1 cellular context compared by ENCODE assay signal in the genomic region with DNA sequence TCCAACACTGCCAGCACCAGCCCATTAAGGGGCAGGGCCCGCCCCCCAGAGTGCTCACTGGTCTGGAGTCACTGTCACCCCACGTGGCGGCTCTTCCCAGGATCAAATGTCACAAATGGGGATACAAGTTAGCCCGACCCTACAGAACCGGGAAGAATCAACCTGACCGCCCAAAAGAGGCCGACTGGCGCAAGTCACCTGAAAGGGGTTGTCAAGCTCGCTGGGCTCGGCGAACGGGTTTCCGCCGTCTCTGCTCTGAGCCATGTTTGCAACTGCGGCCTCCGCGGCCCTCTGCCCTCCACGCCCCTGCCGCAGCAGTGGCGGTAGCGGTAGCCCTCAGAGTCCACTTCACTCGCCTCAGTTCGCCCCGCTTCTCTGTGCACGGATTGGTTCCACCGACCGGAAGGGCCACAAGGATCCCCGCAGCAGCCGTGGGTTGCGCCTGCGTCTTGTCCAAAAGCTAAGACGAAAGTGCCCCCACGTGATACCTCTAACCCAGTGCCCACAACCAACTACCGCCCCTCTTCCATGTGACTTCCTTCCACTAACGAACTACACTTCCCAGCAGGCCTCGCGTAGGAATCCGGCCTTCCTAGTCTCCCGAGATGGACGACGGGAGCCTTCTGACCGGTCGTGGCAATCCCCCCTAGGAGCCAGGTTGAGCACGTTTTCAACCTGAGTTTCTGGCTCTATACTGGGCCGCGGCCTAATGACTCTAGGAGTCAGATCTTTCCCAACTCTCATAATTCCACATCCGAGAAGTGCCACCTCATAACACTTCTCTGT.
A peak's percentile ranks its signal among the peaks of the same experiment; 100 is the strongest.
TF ChIP-seq lines count a peak whose summit lies in the region.

A gene (minus strand): TSS at position 473 of the 786 bp plus-strand sequence. CDS start 209 bp downstream, at position 264.

TF ChIP-seq in K562, 482 proteins besides CTCF, POLR2A, EP300 and RAD21 (continued from another document and continues in another):
- TF ChIP-seq, protein P1, sequence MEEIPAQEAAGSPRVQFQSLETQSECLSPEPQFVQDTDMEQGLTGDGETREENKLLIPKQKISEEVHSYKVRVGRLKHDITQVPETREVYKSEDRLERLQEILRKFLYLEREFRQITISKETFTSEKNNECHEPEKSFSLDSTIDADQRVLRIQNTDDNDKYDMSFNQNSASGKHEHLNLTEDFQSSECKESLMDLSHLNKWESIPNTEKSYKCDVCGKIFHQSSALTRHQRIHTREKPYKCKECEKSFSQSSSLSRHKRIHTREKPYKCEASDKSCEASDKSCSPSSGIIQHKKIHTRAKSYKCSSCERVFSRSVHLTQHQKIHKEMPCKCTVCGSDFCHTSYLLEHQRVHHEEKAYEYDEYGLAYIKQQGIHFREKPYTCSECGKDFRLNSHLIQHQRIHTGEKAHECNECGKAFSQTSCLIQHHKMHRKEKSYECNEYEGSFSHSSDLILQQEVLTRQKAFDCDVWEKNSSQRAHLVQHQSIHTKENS (CRISPR knock-in tag; IDR thresholded peaks at IDR 0.05) = peak; percentile 95
- TF ChIP-seq HNRNPUL1 (IDR thresholded peaks at IDR 0.05; ENCODE audit: low read length) (no peak), GTF2A2 (tag; IDR thresholded peaks at IDR 0.05) (no peak), CEBPG (CRISPR knock-in tag; IDR thresholded peaks at IDR 0.05) (peak; percentile 30; the same call in 1 of the 2 replicates), CEBPG (tag; conservative IDR thresholded peaks at IDR 0.05 in 1 of 2, IDR thresholded peaks at IDR 0.05 in 1 of 2) (no peak), FOXJ3 (CRISPR knock-in tag; IDR thresholded peaks at IDR 0.05) (no peak), CREM (IDR thresholded peaks at IDR 0.05; ENCODE audit: low read depth) (peak; percentile 94), KAT7 (CRISPR knock-in tag; IDR thresholded peaks at IDR 0.05; ENCODE audit: borderline replicate concordance) (peak; percentile 91; the same call in 1 of the 2 replicates), HDAC6 (IDR thresholded peaks at IDR 0.05; ENCODE audit: low read depth, low read length) (peak; percentile 20; the same call in 1 of the 2 replicates), ZNF174 (CRISPR knock-in tag; IDR thresholded peaks at IDR 0.05) (no peak), ESRRA (IDR thresholded peaks at IDR 0.05; ENCODE audit: borderline replicate concordance, low read depth) (peak; percentile 46; the same call in 1 of the 2 replicates), CBX8 (IDR thresholded peaks at IDR 0.05; ENCODE audit: borderline replicate concordance, extremely low read depth, low read depth, low read length, poor library complexity, severe bottlenecking) (no peak), KDM2B (CRISPR knock-in tag; IDR thresholded peaks at IDR 0.05) (no peak), ZNF589 (CRISPR knock-in tag; IDR thresholded peaks at IDR 0.05; ENCODE audit: low read depth) (peak; percentile 18; the same call in 1 of the 2 replicates), FOXK2 (conservative IDR thresholded peaks at IDR 0.05 in 1 of 2, IDR thresholded peaks at IDR 0.05 in 1 of 2; ENCODE audit: low read depth in 2 of 2) (peak; percentile 81 to 84), ZNF431 (CRISPR knock-in tag; IDR thresholded peaks at IDR 0.05) (no peak), HCFC1 (IDR thresholded peaks at IDR 0.05; ENCODE audit: low read depth, low read length) (peak; percentile 96), C11orf30 (IDR thresholded peaks at IDR 0.05; ENCODE audit: low read depth) (peak; percentile 38), L3MBTL2 (IDR thresholded peaks at IDR 0.05) (peak; percentile 79)
- TF ChIP-seq, protein P2, sequence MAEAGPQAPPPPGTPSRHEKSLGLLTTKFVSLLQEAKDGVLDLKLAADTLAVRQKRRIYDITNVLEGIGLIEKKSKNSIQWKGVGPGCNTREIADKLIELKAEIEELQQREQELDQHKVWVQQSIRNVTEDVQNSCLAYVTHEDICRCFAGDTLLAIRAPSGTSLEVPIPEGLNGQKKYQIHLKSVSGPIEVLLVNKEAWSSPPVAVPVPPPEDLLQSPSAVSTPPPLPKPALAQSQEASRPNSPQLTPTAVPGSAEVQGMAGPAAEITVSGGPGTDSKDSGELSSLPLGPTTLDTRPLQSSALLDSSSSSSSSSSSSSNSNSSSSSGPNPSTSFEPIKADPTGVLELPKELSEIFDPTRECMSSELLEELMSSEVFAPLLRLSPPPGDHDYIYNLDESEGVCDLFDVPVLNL (CRISPR knock-in tag; IDR thresholded peaks at IDR 0.05; ENCODE audit: low read depth) = 0 out of 2 replicates have a peak, but pooled peaks have one; percentile 49
- TF ChIP-seq, protein P3, sequence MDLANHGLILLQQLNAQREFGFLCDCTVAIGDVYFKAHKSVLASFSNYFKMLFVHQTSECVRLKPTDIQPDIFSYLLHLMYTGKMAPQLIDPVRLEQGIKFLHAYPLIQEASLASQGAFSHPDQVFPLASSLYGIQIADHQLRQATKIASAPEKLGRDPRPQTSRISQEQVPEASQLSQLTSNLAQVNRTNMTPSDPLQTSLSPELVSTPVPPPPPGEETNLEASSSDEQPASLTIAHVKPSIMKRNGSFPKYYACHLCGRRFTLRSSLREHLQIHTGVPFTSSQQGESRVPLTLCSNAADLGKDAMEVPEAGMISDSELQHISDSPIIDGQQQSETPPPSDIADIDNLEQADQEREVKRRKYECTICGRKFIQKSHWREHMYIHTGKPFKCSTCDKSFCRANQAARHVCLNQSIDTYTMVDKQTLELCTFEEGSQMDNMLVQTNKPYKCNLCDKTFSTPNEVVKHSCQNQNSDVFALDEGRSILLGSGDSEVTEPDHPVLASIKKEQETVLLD (IDR thresholded peaks at IDR 0.05) = peak; percentile 74
- TF ChIP-seq, protein P4, sequence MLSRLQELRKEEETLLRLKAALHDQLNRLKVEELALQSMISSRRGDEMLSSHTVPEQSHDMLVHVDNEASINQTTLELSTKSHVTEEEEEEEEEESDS (CRISPR knock-in tag; IDR thresholded peaks at IDR 0.05) = no peak
- TF ChIP-seq, protein P5, sequence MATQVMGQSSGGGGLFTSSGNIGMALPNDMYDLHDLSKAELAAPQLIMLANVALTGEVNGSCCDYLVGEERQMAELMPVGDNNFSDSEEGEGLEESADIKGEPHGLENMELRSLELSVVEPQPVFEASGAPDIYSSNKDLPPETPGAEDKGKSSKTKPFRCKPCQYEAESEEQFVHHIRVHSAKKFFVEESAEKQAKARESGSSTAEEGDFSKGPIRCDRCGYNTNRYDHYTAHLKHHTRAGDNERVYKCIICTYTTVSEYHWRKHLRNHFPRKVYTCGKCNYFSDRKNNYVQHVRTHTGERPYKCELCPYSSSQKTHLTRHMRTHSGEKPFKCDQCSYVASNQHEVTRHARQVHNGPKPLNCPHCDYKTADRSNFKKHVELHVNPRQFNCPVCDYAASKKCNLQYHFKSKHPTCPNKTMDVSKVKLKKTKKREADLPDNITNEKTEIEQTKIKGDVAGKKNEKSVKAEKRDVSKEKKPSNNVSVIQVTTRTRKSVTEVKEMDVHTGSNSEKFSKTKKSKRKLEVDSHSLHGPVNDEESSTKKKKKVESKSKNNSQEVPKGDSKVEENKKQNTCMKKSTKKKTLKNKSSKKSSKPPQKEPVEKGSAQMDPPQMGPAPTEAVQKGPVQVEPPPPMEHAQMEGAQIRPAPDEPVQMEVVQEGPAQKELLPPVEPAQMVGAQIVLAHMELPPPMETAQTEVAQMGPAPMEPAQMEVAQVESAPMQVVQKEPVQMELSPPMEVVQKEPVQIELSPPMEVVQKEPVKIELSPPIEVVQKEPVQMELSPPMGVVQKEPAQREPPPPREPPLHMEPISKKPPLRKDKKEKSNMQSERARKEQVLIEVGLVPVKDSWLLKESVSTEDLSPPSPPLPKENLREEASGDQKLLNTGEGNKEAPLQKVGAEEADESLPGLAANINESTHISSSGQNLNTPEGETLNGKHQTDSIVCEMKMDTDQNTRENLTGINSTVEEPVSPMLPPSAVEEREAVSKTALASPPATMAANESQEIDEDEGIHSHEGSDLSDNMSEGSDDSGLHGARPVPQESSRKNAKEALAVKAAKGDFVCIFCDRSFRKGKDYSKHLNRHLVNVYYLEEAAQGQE (CRISPR knock-in tag; IDR thresholded peaks at IDR 0.05; ENCODE audit: low read depth) = peak; percentile 91
- TF ChIP-seq, protein P6, sequence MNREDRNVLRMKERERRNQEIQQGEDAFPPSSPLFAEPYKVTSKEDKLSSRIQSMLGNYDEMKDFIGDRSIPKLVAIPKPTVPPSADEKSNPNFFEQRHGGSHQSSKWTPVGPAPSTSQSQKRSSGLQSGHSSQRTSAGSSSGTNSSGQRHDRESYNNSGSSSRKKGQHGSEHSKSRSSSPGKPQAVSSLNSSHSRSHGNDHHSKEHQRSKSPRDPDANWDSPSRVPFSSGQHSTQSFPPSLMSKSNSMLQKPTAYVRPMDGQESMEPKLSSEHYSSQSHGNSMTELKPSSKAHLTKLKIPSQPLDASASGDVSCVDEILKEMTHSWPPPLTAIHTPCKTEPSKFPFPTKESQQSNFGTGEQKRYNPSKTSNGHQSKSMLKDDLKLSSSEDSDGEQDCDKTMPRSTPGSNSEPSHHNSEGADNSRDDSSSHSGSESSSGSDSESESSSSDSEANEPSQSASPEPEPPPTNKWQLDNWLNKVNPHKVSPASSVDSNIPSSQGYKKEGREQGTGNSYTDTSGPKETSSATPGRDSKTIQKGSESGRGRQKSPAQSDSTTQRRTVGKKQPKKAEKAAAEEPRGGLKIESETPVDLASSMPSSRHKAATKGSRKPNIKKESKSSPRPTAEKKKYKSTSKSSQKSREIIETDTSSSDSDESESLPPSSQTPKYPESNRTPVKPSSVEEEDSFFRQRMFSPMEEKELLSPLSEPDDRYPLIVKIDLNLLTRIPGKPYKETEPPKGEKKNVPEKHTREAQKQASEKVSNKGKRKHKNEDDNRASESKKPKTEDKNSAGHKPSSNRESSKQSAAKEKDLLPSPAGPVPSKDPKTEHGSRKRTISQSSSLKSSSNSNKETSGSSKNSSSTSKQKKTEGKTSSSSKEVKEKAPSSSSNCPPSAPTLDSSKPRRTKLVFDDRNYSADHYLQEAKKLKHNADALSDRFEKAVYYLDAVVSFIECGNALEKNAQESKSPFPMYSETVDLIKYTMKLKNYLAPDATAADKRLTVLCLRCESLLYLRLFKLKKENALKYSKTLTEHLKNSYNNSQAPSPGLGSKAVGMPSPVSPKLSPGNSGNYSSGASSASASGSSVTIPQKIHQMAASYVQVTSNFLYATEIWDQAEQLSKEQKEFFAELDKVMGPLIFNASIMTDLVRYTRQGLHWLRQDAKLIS (CRISPR knock-in tag; IDR thresholded peaks at IDR 0.05) = no peak; the same call in 1 of the 2 replicates
- TF ChIP-seq, protein P7, sequence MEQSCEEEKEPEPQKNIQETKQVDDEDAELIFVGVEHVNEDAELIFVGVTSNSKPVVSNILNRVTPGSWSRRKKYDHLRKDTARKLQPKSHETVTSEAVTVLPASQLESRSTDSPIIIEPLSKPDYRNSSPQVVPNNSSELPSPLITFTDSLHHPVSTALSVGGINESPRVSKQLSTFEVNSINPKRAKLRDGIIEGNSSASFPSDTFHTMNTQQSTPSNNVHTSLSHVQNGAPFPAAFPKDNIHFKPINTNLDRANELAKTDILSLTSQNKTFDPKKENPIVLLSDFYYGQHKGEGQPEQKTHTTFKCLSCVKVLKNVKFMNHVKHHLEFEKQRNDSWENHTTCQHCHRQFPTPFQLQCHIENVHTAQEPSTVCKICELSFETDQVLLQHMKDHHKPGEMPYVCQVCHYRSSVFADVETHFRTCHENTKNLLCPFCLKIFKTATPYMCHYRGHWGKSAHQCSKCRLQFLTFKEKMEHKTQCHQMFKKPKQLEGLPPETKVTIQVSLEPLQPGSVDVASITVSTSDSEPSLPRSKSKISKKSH (CRISPR knock-in tag; IDR thresholded peaks at IDR 0.05) = peak; percentile 81; the same call in 1 of the 2 replicates
